Comparison of ENCODE assay signal across 17 cellular contexts in the genomic region with DNA sequence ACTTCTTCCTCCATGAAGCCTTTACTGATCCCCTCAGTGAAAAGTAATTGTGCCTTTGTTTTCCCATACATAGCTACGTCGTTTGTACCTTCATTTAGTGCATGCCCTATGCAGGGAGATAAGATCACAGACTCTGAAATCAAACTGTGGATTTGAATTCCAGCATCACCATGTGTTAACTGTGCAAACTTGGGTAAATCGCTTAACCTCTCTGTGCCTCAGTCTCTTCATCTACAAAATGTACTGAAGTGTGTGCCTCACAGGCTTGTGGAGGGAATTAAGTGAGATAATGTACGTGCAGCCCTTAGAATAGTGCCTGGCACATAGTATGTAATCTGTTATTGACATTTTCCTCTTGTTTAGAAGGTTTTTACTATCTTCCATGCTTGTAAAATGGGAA.
"Had no signal": no experiment of that assay in that cellular context is flagged by ENCODE, and none has a peak within 500 bp of the region (broad histone marks: within the 10 kb centered on the region; RNA-seq: fewer than 3 reads in every experiment).

No MANE protein-coding gene starts in this region.

- H3K27ac ChIP-seq: gastroesophageal sphincter, right atrium auricular region, stomach, thoracic aorta, uterus had no signal

- H3K27ac Mint-ChIP-seq: dendritic cell treated with granulocyte-macrophage colony-stimulating factor and Interleukin-4, amounts not matched to agents 40 ng/mL and 50 ng/mL, for 4 days had no signal

- H3K4me3 ChIP-seq: esophagus squamous epithelium, gastroesophageal sphincter, right atrium auricular region, stomach, thoracic aorta, uterus had no signal

- H3K27me3 Mint-ChIP-seq: dendritic cell treated with granulocyte-macrophage colony-stimulating factor and Interleukin-4, amounts not matched to agents 40 ng/mL and 50 ng/mL, for 4 days; naive thymus-derived CD4-positive, alpha-beta T cell had no signal

- H3K36me3 ChIP-seq: right atrium auricular region, thoracic aorta, uterus had no signal

- H3K9me3 Mint-ChIP-seq: dendritic cell treated with granulocyte-macrophage colony-stimulating factor and Interleukin-4, amounts not matched to agents 40 ng/mL and 50 ng/mL, for 4 days; naive thymus-derived CD4-positive, alpha-beta T cell; nephron progenitor cell had no signal

- H3K4me3 Mint-ChIP-seq: dendritic cell treated with granulocyte-macrophage colony-stimulating factor and Interleukin-4, amounts not matched to agents 40 ng/mL and 50 ng/mL, for 4 days; nephron progenitor cell had no signal

- DNase-seq: esophagus squamous epithelium; foreskin fibroblast; left colon; left ventricle myocardium superior; mammary epithelial cell; naive thymus-derived CD4-positive, alpha-beta T cell; nephron progenitor cell; small intestine; stimulated activated CD4-positive, alpha-beta T cell treated with anti-CD3 and anti-CD28 coated beads, Interleukin-12 subunit alpha, Interleukin-12 subunit beta, amount 100 ng/mL, for 4 hours; stimulated activated naive CD4-positive, alpha-beta T cell; stomach; substantia nigra; uterus had no signal

- FAIRE-seq: small intestine had no signal

- H3K27me3 ChIP-seq: esophagus squamous epithelium, gastroesophageal sphincter, right atrium auricular region, stomach, uterus had no signal

- ATAC-seq: gastroesophageal sphincter; left colon; left ventricle myocardium superior; naive thymus-derived CD4-positive, alpha-beta T cell had no signal

- H3K9me3 ChIP-seq: esophagus squamous epithelium, gastroesophageal sphincter, right atrium auricular region, stomach, thoracic aorta, uterus had no signal

- H3K4me1 ChIP-seq: uterus had no signal
